ENCODE assay signal across 28 cellular contexts in genomic region chr3:30154853-30155252, GRCh38.
"Had no signal": no experiment of that assay in that cellular context is flagged by ENCODE, and none has a peak within 500 bp of the region (broad histone marks: within the 10 kb centered on the region; RNA-seq: fewer than 3 reads in every experiment).

No MANE protein-coding gene starts in this region.

- H3K4me3 ChIP-seq: stomach, suprapubic skin, testis, thoracic aorta, thyroid gland, tibial artery, tibial nerve, transverse colon, upper lobe of left lung, upper lobe of right lung, uterus, vagina had no signal

- H3K9me3 Mint-ChIP-seq: stimulated activated effector memory CD8-positive, alpha-beta T cell treated with anti-CD3 and anti-CD28 coated beads, Interleukin-12 subunit alpha, Interleukin-12 subunit beta, amount 100 ng/mL, for 72 hours; stimulated activated memory B cell treated with anti-CD40 and anti-IgM and Interleukin-4, amounts not matched to agents 10 μg/mL and 1 μg/mL and 100 μg/mL, for 72 hours; stimulated activated naive B cell treated with anti-CD40 and anti-IgM and Interleukin-4, amounts not matched to agents 10 μg/mL and 1 μg/mL and 100 μg/mL, for 72 hours; stimulated activated naive CD8-positive, alpha-beta T cell treated with anti-CD3 and anti-CD28 coated beads, Interleukin-15, amount 100 ng/mL, for 72 hours; stimulated activated naive CD8-positive, alpha-beta T cell treated with anti-CD3 and anti-CD28 coated beads, Interleukin-15, Interleukin-2, amounts not matched to agents 100 ng/mL and 50 ng/mL, for 24 hours; type B pancreatic cell had no signal

- H3K27ac ChIP-seq: stomach, suprapubic skin, testis, thoracic aorta, thyroid gland, tibial artery, tibial nerve, transverse colon, upper lobe of left lung, upper lobe of right lung, uterus, vagina had no signal

- H3K9me3 ChIP-seq: stomach, suprapubic skin, testis, thoracic aorta, thyroid gland, tibial artery, tibial nerve, transverse colon, upper lobe of left lung, upper lobe of right lung, uterus, vagina had no signal

- H3K36me3 ChIP-seq: stomach, suprapubic skin, thoracic aorta, thyroid gland, tibial artery, tibial nerve, transverse colon, upper lobe of left lung, upper lobe of right lung, uterus, vagina had no signal

- H3K4me3 Mint-ChIP-seq: stimulated activated effector memory CD8-positive, alpha-beta T cell treated with anti-CD3 and anti-CD28 coated beads, Interleukin-12 subunit alpha, Interleukin-12 subunit beta, amount 100 ng/mL, for 72 hours; stimulated activated memory B cell treated with anti-CD40 and anti-IgM and Interleukin-4, amounts not matched to agents 10 μg/mL and 1 μg/mL and 100 μg/mL, for 72 hours; stimulated activated naive B cell treated with anti-CD40 and anti-IgM and Interleukin-4, amounts not matched to agents 10 μg/mL and 1 μg/mL and 100 μg/mL, for 72 hours; stimulated activated naive CD8-positive, alpha-beta T cell treated with anti-CD3 and anti-CD28 coated beads, Interleukin-15, amount 100 ng/mL, for 72 hours; stimulated activated naive CD8-positive, alpha-beta T cell treated with anti-CD3 and anti-CD28 coated beads, Interleukin-15, Interleukin-2, amounts not matched to agents 100 ng/mL and 50 ng/mL, for 24 hours; type B pancreatic cell had no signal

- DNase-seq: stimulated activated CD4-positive, alpha-beta T cell treated with anti-CD3 and anti-CD28 coated beads, Interleukin-2, amount 100 ng/mL, for 48 hours; stimulated activated CD4-positive, alpha-beta T cell treated with anti-CD3 and anti-CD28 coated beads, Interleukin-4, amount 100 ng/mL, for 1 hour; stimulated activated CD4-positive, alpha-beta T cell treated with anti-CD3 and anti-CD28 coated beads, Interleukin-4, amount 100 ng/mL, for 24 hours; stimulated activated CD4-positive, alpha-beta T cell treated with anti-CD3 and anti-CD28 coated beads, Interleukin-4, amount 100 ng/mL, for 4 hours; stimulated activated CD8-positive, alpha-beta memory T cell treated with anti-CD3 and anti-CD28 coated beads, Interleukin-4, amount 100 ng/mL, for 48 hours; stimulated activated naive B cell treated with anti-CD40 and anti-IgM and Interleukin-4, amounts not matched to agents 10 μg/mL and 1 μg/mL and 100 μg/mL, for 72 hours; stimulated activated naive CD4-positive, alpha-beta T cell; stimulated activated naive CD4-positive, alpha-beta T cell treated with Interleukin-2 at 50 U/mL for 16 hours; stimulated activated naive CD8-positive, alpha-beta T cell treated with anti-CD3 and anti-CD28 coated beads, Interleukin-15, amount 100 ng/mL, for 72 hours; stimulated activated naive CD8-positive, alpha-beta T cell treated with anti-CD3 and anti-CD28 coated beads, Interleukin-15, Interleukin-2, amounts not matched to agents 100 U/mL and 50 U/mL, for 24 hours; stomach; substantia nigra; testis; thyroid gland; tibial artery; transverse colon; trophoblast cell; upper lobe of left lung; upper lobe of right lung; uterus had no signal

- H3K4me1 Mint-ChIP-seq: stimulated activated effector memory CD8-positive, alpha-beta T cell treated with anti-CD3 and anti-CD28 coated beads, Interleukin-12 subunit alpha, Interleukin-12 subunit beta, amount 100 ng/mL, for 72 hours; stimulated activated memory B cell treated with anti-CD40 and anti-IgM and Interleukin-4, amounts not matched to agents 10 μg/mL and 1 μg/mL and 100 μg/mL, for 72 hours; stimulated activated naive B cell treated with anti-CD40 and anti-IgM and Interleukin-4, amounts not matched to agents 10 μg/mL and 1 μg/mL and 100 μg/mL, for 72 hours; stimulated activated naive CD8-positive, alpha-beta T cell treated with anti-CD3 and anti-CD28 coated beads, Interleukin-15, amount 100 ng/mL, for 72 hours had no signal

- H3K36me3 Mint-ChIP-seq: stimulated activated effector memory CD8-positive, alpha-beta T cell treated with anti-CD3 and anti-CD28 coated beads, Interleukin-12 subunit alpha, Interleukin-12 subunit beta, amount 100 ng/mL, for 72 hours; stimulated activated memory B cell treated with anti-CD40 and anti-IgM and Interleukin-4, amounts not matched to agents 10 μg/mL and 1 μg/mL and 100 μg/mL, for 72 hours; stimulated activated naive B cell treated with anti-CD40 and anti-IgM and Interleukin-4, amounts not matched to agents 10 μg/mL and 1 μg/mL and 100 μg/mL, for 72 hours; type B pancreatic cell had no signal

- H3K27me3 ChIP-seq: stomach, suprapubic skin, testis, thyroid gland, tibial artery, tibial nerve, transverse colon, upper lobe of left lung, upper lobe of right lung, uterus, vagina had no signal

- H3K27ac Mint-ChIP-seq: stimulated activated effector memory CD8-positive, alpha-beta T cell treated with anti-CD3 and anti-CD28 coated beads, Interleukin-12 subunit alpha, Interleukin-12 subunit beta, amount 100 ng/mL, for 72 hours; stimulated activated memory B cell treated with anti-CD40 and anti-IgM and Interleukin-4, amounts not matched to agents 10 μg/mL and 1 μg/mL and 100 μg/mL, for 72 hours; stimulated activated naive B cell treated with anti-CD40 and anti-IgM and Interleukin-4, amounts not matched to agents 10 μg/mL and 1 μg/mL and 100 μg/mL, for 72 hours; stimulated activated naive CD8-positive, alpha-beta T cell treated with anti-CD3 and anti-CD28 coated beads, Interleukin-15, amount 100 ng/mL, for 72 hours; stimulated activated naive CD8-positive, alpha-beta T cell treated with anti-CD3 and anti-CD28 coated beads, Interleukin-15, Interleukin-2, amounts not matched to agents 100 ng/mL and 50 ng/mL, for 24 hours; type B pancreatic cell had no signal

- H3K27me3 Mint-ChIP-seq: stimulated activated naive CD8-positive, alpha-beta T cell treated with anti-CD3 and anti-CD28 coated beads, Interleukin-15, amount 100 ng/mL, for 72 hours; stimulated activated naive CD8-positive, alpha-beta T cell treated with anti-CD3 and anti-CD28 coated beads, Interleukin-15, Interleukin-2, amounts not matched to agents 100 ng/mL and 50 ng/mL, for 24 hours; type B pancreatic cell had no signal

- ATAC-seq: stimulated activated effector memory CD8-positive, alpha-beta T cell treated with anti-CD3 and anti-CD28 coated beads, Interleukin-12 subunit alpha, Interleukin-12 subunit beta, amount 100 ng/mL, for 72 hours; stimulated activated memory B cell treated with anti-CD40 and anti-IgM and Interleukin-4, amounts not matched to agents 10 μg/mL and 1 μg/mL and 100 μg/mL, for 72 hours; stimulated activated naive B cell treated with anti-CD40 and anti-IgM and Interleukin-4, amounts not matched to agents 10 μg/mL and 1 μg/mL and 100 μg/mL, for 72 hours; stimulated activated naive CD8-positive, alpha-beta T cell treated with anti-CD3 and anti-CD28 coated beads, Interleukin-15, amount 100 ng/mL, for 72 hours; stimulated activated naive CD8-positive, alpha-beta T cell treated with anti-CD3 and anti-CD28 coated beads, Interleukin-15, Interleukin-2, amounts not matched to agents 100 U/mL and 50 U/mL, for 24 hours; upper lobe of right lung had no signal

- H3K4me1 ChIP-seq: stomach, suprapubic skin, testis, thyroid gland, transverse colon, vagina had no signal
